Comparison of ENCODE assay signal across 8 cellular contexts in the genomic region with DNA sequence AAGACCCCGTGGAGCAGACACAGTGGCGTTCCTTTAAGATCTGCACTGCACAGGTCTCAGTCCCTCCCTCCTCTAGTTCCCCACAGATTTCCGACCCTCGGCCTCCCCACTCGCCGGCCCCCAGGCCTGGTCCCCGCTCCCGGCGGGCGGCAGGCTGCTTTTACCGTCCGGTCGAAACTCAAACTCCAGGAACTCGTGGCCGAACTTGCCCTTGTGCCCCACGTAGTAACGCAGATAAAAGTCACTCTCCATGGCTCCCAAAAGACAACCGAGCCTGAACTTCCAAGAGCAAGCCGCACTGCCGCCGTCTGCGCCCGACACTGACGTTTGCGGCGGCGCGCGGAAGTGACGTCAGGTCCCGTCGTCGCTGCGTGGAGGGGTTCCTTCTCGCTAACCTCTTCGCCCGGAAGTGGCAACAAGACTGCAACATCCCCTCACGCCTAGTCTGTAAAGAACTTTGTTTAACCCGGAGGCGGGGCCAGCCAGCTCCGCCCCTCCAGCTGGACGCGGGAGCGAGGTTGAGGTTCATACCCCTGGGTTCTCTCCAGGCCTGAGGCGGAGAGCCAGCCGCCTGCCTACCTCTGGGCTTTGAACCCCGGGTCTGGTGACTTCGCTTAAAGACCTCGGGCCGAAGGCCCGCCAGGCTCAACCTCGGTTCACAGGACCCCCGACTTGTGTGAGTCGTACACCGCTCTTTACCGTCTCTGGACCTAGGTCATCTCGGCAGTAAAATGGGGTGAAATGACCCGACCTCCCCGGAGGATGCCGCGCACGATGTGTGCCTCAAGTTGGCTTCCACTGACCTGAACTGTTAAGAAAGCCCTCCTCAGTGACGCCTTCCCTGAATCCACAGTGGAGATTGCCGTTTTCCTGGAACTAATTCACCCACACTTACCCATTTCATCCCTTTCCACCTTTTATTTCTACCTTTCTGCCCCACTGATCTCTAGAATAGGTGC. TPM values are rescaled to one million over a fixed set of nuclear protein-coding genes. Genes with fewer than 3 reads are reported as not detected.
DNase-seq lines count a peak whose midpoint lies in the region; ATAC-seq and TF ChIP-seq lines count a peak whose summit lies in the region.

Gene MAGOH, minus strand, starts transcription at position 322 of the 959 bp plus-strand sequence. Its CDS starts 70 bp downstream, at position 252.

- WGBS in H9 (ENCODE audit: extremely low coverage, insufficient read length, low lambda C conversion rate), result no CpG with 5 or more reads among the region's 64 CpGs

- no peak for TF ChIP-seq CTCF in H9 (conservative IDR thresholded peaks at IDR 0.05)
- TF ChIP-seq CTCF in fibroblast of the aortic adventitia (IDR thresholded peaks at IDR 0.05; ENCODE audit: insufficient read depth, low read length), result no peak
- TF ChIP-seq CTCF in nephron progenitor cell (IDR thresholded peaks at IDR 0.05), result no peak

- peak within 1 kb of the TSS; percentile 94 to 98 for H3K4me3 Mint-ChIP-seq in H9
- H3K4me3 Mint-ChIP-seq in nephron progenitor cell, result peak within 1 kb of the TSS; percentile 94
- peak within 1 kb of the TSS; percentile 96 to 99 for H3K4me3 Mint-ChIP-seq in stimulated activated naive CD8-positive, alpha-beta T cell treated with anti-CD3 and anti-CD28 coated beads, Interleukin-15, amount 100 ng/mL, for 72 hours

- no peak within 1 kb of the TSS for H4K91ac ChIP-seq in H9 (ENCODE audit: insufficient read length, low read depth, low read length)

- H2BK15ac ChIP-seq in H9 (ENCODE audit: low read depth, low read length), result no peak within 1 kb of the TSS

- H2BK20ac ChIP-seq in H9 (ENCODE audit: low read depth, low read length, poor library complexity, severe bottlenecking), result no peak within 1 kb of the TSS

- H4K20me1 ChIP-seq in H9 (ENCODE audit: control insufficient read depth, insufficient read depth, insufficient read length), result no peaks in the 10 kb centered on the region

- H3K23me2 ChIP-seq in H9 (ENCODE audit: insufficient read length, low read depth, low read length, poor library complexity, severe bottlenecking), result peaks cover 6% of the 10 kb centered on the region

- peak within 1 kb of the TSS; percentile 52 to 98 (median 88) for H3K27ac Mint-ChIP-seq in H9
- H3K27ac Mint-ChIP-seq in nephron progenitor cell, result peak within 1 kb of the TSS; percentile 99
- H3K27ac Mint-ChIP-seq in stimulated activated naive CD8-positive, alpha-beta T cell treated with anti-CD3 and anti-CD28 coated beads, Interleukin-15, amount 100 ng/mL, for 72 hours, result peak within 1 kb of the TSS; percentile 99

- no peak within 1 kb of the TSS for H3K23ac ChIP-seq in H9 (ENCODE audit: insufficient read length, low read depth, low read length)

- no peak within 1 kb of the TSS for H2BK120ac ChIP-seq in H9 (ENCODE audit: low read depth, low read length, poor library complexity, severe bottlenecking)

- H2AK5ac ChIP-seq in H9 (ENCODE audit: insufficient read length, low read length), result no peak within 1 kb of the TSS

- peaks cover 26% of the 10 kb centered on the region for H3K36me3 ChIP-seq in MG63

- no peak within 1 kb of the TSS for H2BK12ac ChIP-seq in H9 (ENCODE audit: insufficient read length, low read depth, low read length)

- H3K27me3 ChIP-seq in H9 (ENCODE audit: insufficient read depth, low read length) (no peaks in the 10 kb centered on the region), MG63 (no peaks in the 10 kb centered on the region)

- no peak within 1 kb of the TSS for H4K5ac ChIP-seq in H9 (ENCODE audit: insufficient read length, low read depth, low read length)

- H3K9me3 Mint-ChIP-seq in H9 (no peaks in the 10 kb centered on the region), nephron progenitor cell (no peaks in the 10 kb centered on the region)
- no peaks in the 10 kb centered on the region for H3K9me3 Mint-ChIP-seq in stimulated activated naive CD8-positive, alpha-beta T cell treated with anti-CD3 and anti-CD28 coated beads, Interleukin-15, amount 100 ng/mL, for 72 hours

- ATAC-seq in stimulated activated naive CD8-positive, alpha-beta T cell treated with anti-CD3 and anti-CD28 coated beads, Interleukin-15, amount 100 ng/mL, for 72 hours, result peak; percentile 100

- H3K9ac ChIP-seq in H9 (ENCODE audit: extremely low read depth, insufficient read length, low read length), result peak within 1 kb of the TSS; percentile 92

- peak within 1 kb of the TSS; percentile 90 for H3K4me2 ChIP-seq in H9 (ENCODE audit: insufficient read depth, insufficient read length, low read length)

- H3K18ac ChIP-seq in H9 (ENCODE audit: insufficient read length, low read depth, low read length), result no peak within 1 kb of the TSS

- H3K56ac ChIP-seq in H9 (ENCODE audit: insufficient read length, low read depth, low read length), result no peak within 1 kb of the TSS

- H4K8ac ChIP-seq in H9 (replicated peaks; ENCODE audit: insufficient read length, low read depth, low read length), result no peak within 1 kb of the TSS

- no peak within 1 kb of the TSS for H3T11ph ChIP-seq in H9 (ENCODE audit: low read length)

- H3K79me2 ChIP-seq in H9 (ENCODE audit: insufficient read depth, low read length), result peaks cover 6% of the 10 kb centered on the region; the same call in 1 of the 2 replicates

- peak; percentile 97 for DNase-seq in ELR (ENCODE audit: low read depth)
- DNase-seq in H9, result peak; percentile 98
- DNase-seq in MG63, result peak; percentile 96
- peak; percentile 86 for DNase-seq in SHP77 treated with DMSO at 0.1 percent for 48 hours (lab: John Stamatoyannopoulos, UW)
- peak; percentile 98 for DNase-seq in activated effector memory CD4-positive, alpha-beta T cell treated with anti-CD3 and anti-CD28 coated beads, Interleukin-2, amount 50 U/mL, for 16 hours
- peak; percentile 97 for DNase-seq in fibroblast of the aortic adventitia (ENCODE audit: low read depth)
- DNase-seq in nephron progenitor cell, result peak; percentile 96
- DNase-seq in stimulated activated naive CD8-positive, alpha-beta T cell treated with anti-CD3 and anti-CD28 coated beads, Interleukin-15, amount 100 ng/mL, for 72 hours, result peak; percentile 94 to 95

- H3K36me3 Mint-ChIP-seq in H9 (ENCODE audit: insufficient read depth in 1 of 3, low read depth in 3 of 3), result peaks cover 4 to 31% (median 17%) of the 10 kb centered on the region in 3 experiments; a peak in 6 of 7 replicates
- H3K36me3 Mint-ChIP-seq in nephron progenitor cell (ENCODE audit: low read depth), result peaks cover 20% of the 10 kb centered on the region

- H3K4me1 ChIP-seq in H9 (ENCODE audit: insufficient read depth, low read length), result no peaks in the 10 kb centered on the region

- H3K27me3 Mint-ChIP-seq in H9 (ENCODE audit: low read depth) (no peaks in the 10 kb centered on the region; the same call in 1 of the 2 replicates), nephron progenitor cell (ENCODE audit: low read depth, poor library complexity) (no peaks in the 10 kb centered on the region)
- no peaks in the 10 kb centered on the region for H3K27me3 Mint-ChIP-seq in stimulated activated naive CD8-positive, alpha-beta T cell treated with anti-CD3 and anti-CD28 coated beads, Interleukin-15, amount 100 ng/mL, for 72 hours

- H3K4me3 ChIP-seq in MG63, result peak within 1 kb of the TSS; percentile 85
- peak within 1 kb of the TSS; percentile 100 for H3K4me3 ChIP-seq in fibroblast of the aortic adventitia (ENCODE audit: low read depth, low read length)

- H2AFZ ChIP-seq in H9 (ENCODE audit: low read length), result no peak within 1 kb of the TSS

- H3K14ac ChIP-seq in H9 (ENCODE audit: insufficient read depth, low read length), result peak within 1 kb of the TSS; percentile 77

- H3K27ac ChIP-seq in H9 (ENCODE audit: insufficient read length, low read depth, low read length), result no peak within 1 kb of the TSS

- peak within 1 kb of the TSS; percentile 4 for H2BK5ac ChIP-seq in H9 (ENCODE audit: insufficient read length, low read length)

- H3K4me1 Mint-ChIP-seq in H9 (peaks cover 11 to 13% of the 10 kb centered on the region in 2 experiments), nephron progenitor cell (peaks cover 30% of the 10 kb centered on the region)
- peaks cover 35% of the 10 kb centered on the region for H3K4me1 Mint-ChIP-seq in stimulated activated naive CD8-positive, alpha-beta T cell treated with anti-CD3 and anti-CD28 coated beads, Interleukin-15, amount 100 ng/mL, for 72 hours

- no peak within 1 kb of the TSS for H3K4ac ChIP-seq in H9 (ENCODE audit: low read depth, low read length)

- H3K9me3 ChIP-seq in H9 (ENCODE audit: control insufficient read depth, low read depth, low read length) (no peaks in the 10 kb centered on the region), MG63 (no peaks in the 10 kb centered on the region)

- peaks cover 5% of the 10 kb centered on the region for H3K79me1 ChIP-seq in H9 (ENCODE audit: insufficient read depth, low read depth, low read length, poor library complexity, severe bottlenecking)

RNA-seq across cellular contexts. Expression of gene MAGOH, which starts in this region (rescaled TPM):
- total RNA-seq in H9 (2021) (81.2 and 82.7 TPM in 2 replicates), fibroblast of the aortic adventitia (ENCODE audit: low replicate concordance) (3.8 and 24.2 TPM in 2 replicates)
- total RNA-seq in MG63 (2014; rRNA removed; shearing (Covaris generic); ENCODE audit: low replicate concordance), result 32.7 and 50.2 TPM in 2 replicates
